ENCODE assay signal across 23 cellular contexts in genomic region chr12:26117321-26117720, GRCh38. TPM values are rescaled to one million over a fixed set of nuclear protein-coding genes. Genes with fewer than 3 reads are reported as not detected.
A peak's percentile ranks its signal among the peaks of the same experiment; 100 is the strongest.
DNase-seq lines count a peak whose midpoint lies in the region; ATAC-seq and TF ChIP-seq lines count a peak whose summit lies in the region.
"Had no signal": no experiment of that assay in that cellular context is flagged by ENCODE, and none has a peak within 500 bp of the region (broad histone marks: within the 10 kb centered on the region; RNA-seq: fewer than 3 reads in every experiment).

No MANE protein-coding gene starts in this region.

- no peak for TF ChIP-seq EP300 in upper lobe of left lung (IDR thresholded peaks at IDR 0.05)

- WGBS in upper lobe of left lung, 2 donors, result 64 to 74% methylated on average over 2 of the region's 2 CpGs

- ATAC-seq in left cardiac atrium, result no peak
- ATAC-seq in gastrocnemius medialis, result no peak
- ATAC-seq in upper lobe of left lung (ENCODE audit: low FRiP score in 2 of 2), result no peak
- ATAC-seq in GM21717 (IDR thresholded peaks at IDR 0.05; ENCODE audit: unreplicated experiment), result no peak
- ATAC-seq: body of pancreas, GM12878, left lobe of liver, right lobe of liver, T-helper 17 cell had no signal

- H3K4me3 ChIP-seq in right atrium auricular region (no peak overlapping the region), gastrocnemius medialis (no peak overlapping the region), upper lobe of left lung (no peak overlapping the region)
- H3K4me3 ChIP-seq: body of pancreas, GM12878, right lobe of liver had no signal

- in situ Hi-C loops in gastrocnemius medialis (cut with MboI; ENCODE audit: low sequenced_read_pairs in 4 of 4), result loop anchor here in 1 of 4 donors (10.0 kb wide), 1 partner anchor 407 kb away; no protein-coding TSS in a partner anchor

- H3K4me1 ChIP-seq in right atrium auricular region, result peaks cover 0 to 72% of the 10 kb centered on the region in 2 donors
- H3K4me1 ChIP-seq in gastrocnemius medialis, result peaks cover 73 to 77% of the 10 kb centered on the region in 2 donors
- H3K4me1 ChIP-seq in upper lobe of left lung, result peaks cover 17 to 23% (median 20%) of the 10 kb centered on the region in 4 donors

- no peak for DNase-seq in right atrium auricular region (ENCODE audit: low spot score)
- DNase-seq in left cardiac atrium, result no peak
- peak in 9 of 61 donors; percentile 14 to 60 (median 21) for DNase-seq in caudate nucleus (lab: John Stamatoyannopoulos, UW)
- DNase-seq in gastrocnemius medialis, result no peak
- DNase-seq in hepatic stellate cell (ENCODE audit: low spot score), result no peak
- DNase-seq in NCI-H446 treated with DMSO at 0.1 percent for 48 hours (lab: John Stamatoyannopoulos, UW), result no peak
- DNase-seq in upper lobe of left lung, result no peak
- DNase-seq: body of pancreas; cortex of kidney; GF-D8; GOT3; NCI-H1048; NCI-H2029 treated with DMSO at 0.1 percent for 48 hours; NCI-H510A treated with DMSO at 0.1 percent for 48 hours; right lobe of liver; stimulated activated CD4-positive, alpha-beta T cell treated with anti-CD3 and anti-CD28 coated beads, Interleukin-1b, Interleukin-23, amount 100 ng/mL, for 48 hours; T-helper 17 cell had no signal

- H3K27ac ChIP-seq in right atrium auricular region (peak overlapping the region; percentile 94 to 97), caudate nucleus (ENCODE audit: low read depth, low read length) (peak overlapping the region; percentile 67), gastrocnemius medialis (peak overlapping the region; percentile 95 to 100 (median 97)), upper lobe of left lung (no peak overlapping the region)
- H3K27ac ChIP-seq: body of pancreas, C4-2B, right lobe of liver had no signal

- H3K36me3 ChIP-seq in right atrium auricular region (no peaks in the 10 kb centered on the region), gastrocnemius medialis (no peaks in the 10 kb centered on the region), upper lobe of left lung (no peaks in the 10 kb centered on the region)
- H3K36me3 ChIP-seq: right lobe of liver had no signal

- TF ChIP-seq CTCF in right atrium auricular region (IDR thresholded peaks at IDR 0.05) (no peak), gastrocnemius medialis (IDR thresholded peaks at IDR 0.05 in 4 of 5, conservative IDR thresholded peaks at IDR 0.05 in 1 of 5) (no peak), upper lobe of left lung (IDR thresholded peaks at IDR 0.05) (no peak)

- TF ChIP-seq POLR2A in gastrocnemius medialis (IDR thresholded peaks at IDR 0.05) (no peak), upper lobe of left lung (IDR thresholded peaks at IDR 0.05) (no peak)

- H3K27me3 ChIP-seq in right atrium auricular region (no peaks in the 10 kb centered on the region), gastrocnemius medialis (no peaks in the 10 kb centered on the region), upper lobe of left lung (peaks cover 0 to 11% (median 5%) of the 10 kb centered on the region in 4 donors)
- H3K27me3 ChIP-seq: body of pancreas had no signal

- no peaks in the 10 kb centered on the region for H3K9me3 ChIP-seq in right atrium auricular region
- no peaks in the 10 kb centered on the region for H3K9me3 ChIP-seq in gastrocnemius medialis
- no peaks in the 10 kb centered on the region for H3K9me3 ChIP-seq in upper lobe of left lung
- H3K9me3 ChIP-seq: body of pancreas, right lobe of liver had no signal

- intact Hi-C loops in left cardiac atrium (cut with DNase I), result no loop called here
- intact Hi-C loops in gastrocnemius medialis (cut with DNase I; ENCODE audit: low total_unique reads), result loop anchor here (10.0 kb wide), 1 partner anchor 717 kb away; the partner anchor contains the start of gene ITPR2

RNA-seq across cellular contexts. Expression of gene BHLHE41, which starts 7.5 kb away (rescaled TPM):
- total RNA-seq in right atrium auricular region (10 to 100 TPM; 13.4 to 15.0 TPM), left cardiac atrium (10 to 100 TPM; 18.6 to 35.8 TPM), gastrocnemius medialis (10 to 100 TPM in 2 of 4 donors, 1 to 10 TPM in 2; 6.4 to 12.1 (median 9.5) TPM), upper lobe of left lung (10 to 100 TPM in 5 of 6 donors, 1 to 10 TPM in 1; 9.3 to 78.6 (median 35.2) TPM)
- total RNA-seq: activated CD8-positive, alpha-beta memory T cell treated with anti-CD3 and anti-CD28 coated beads for 36 hours; activated T-helper 1 cell treated with anti-CD3 and anti-CD28 coated beads, Interleukin-12 subunit alpha, Interleukin-12 subunit beta, Interleukin-2, Interleukin-4 antibody, amounts not matched to agents 30 ng/mL and 10 ng/mL and 1 ng/mL, durations not matched to agents 14 hours and 24 hours and 36 hours had no signal

Comparison
In these comparisons a context has a peak if more than half of its experiments do, and no peak if none do; other contexts are left out.
1. H3K27ac ChIP-seq: peak in right atrium auricular region (2 of 2), caudate nucleus (single experiment) and gastrocnemius medialis (4 of 4); none in upper lobe of left lung (0 of 4).